Comparison of ENCODE assay signal across 22 cellular contexts in the genomic region with DNA sequence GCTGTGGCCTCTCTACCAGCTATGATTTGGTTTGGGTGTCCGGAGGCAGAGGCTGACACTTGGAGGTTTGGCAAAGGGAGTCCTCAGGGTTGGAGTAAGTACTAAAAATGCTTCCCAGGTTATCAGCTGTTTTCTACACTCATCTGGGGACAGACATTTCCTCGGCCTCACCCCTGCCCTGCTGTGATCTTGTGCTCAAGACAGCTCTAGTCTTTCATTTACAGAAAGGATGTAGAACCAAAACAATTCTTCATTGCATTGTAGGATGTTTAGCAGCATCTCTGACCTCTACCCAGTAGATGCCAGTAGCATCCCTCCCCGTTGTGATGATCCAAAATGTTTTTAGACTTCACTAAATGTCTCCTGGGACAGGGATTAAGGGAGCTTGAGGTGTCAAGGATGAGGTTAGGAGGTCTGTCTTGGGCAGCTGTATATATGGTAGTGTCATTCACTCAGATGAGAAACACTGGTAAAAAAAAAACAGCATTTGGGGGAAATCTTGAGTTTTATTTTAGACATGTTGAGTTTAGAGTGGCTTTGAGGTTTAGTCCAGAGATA. TPM values are rescaled to one million over a fixed set of nuclear protein-coding genes. Genes with fewer than 3 reads are reported as not detected.
DNase-seq lines count a peak whose midpoint lies in the region; ATAC-seq and TF ChIP-seq lines count a peak whose summit lies in the region.
"Had no signal": no experiment of that assay in that cellular context is flagged by ENCODE, and none has a peak within 500 bp of the region (broad histone marks: within the 10 kb centered on the region; RNA-seq: fewer than 3 reads in every experiment).

No MANE protein-coding gene starts in this region.

- peak overlapping the region; percentile 56 for H3K4me3 Mint-ChIP-seq in T-helper 1 cell treated with Interleukin-12 subunit alpha and Interleukin-12 subunit beta and Interleukin-4 antibody, amounts not matched to agents 30 μg/mL and 1 μg/mL, for 36 hours
- H3K4me3 Mint-ChIP-seq in CD4-positive, CD25-positive, alpha-beta regulatory T cell: peak overlapping the region; percentile 28 to 66 (median 40)
- peak overlapping the region; percentile 4 for H3K4me3 Mint-ChIP-seq in activated CD8-positive, alpha-beta T cell treated with anti-CD3 and anti-CD28 coated beads for 36 hours
- peak overlapping the region; percentile 13 to 81 (median 62) for H3K4me3 Mint-ChIP-seq in naive thymus-derived CD4-positive, alpha-beta T cell

- peaks cover 91% of the 10 kb centered on the region for H3K36me3 ChIP-seq in CD4-positive, CD25-positive, alpha-beta regulatory T cell (ENCODE audit: control insufficient read depth, insufficient read depth, low read length)
- peaks cover 26 to 58% (median 28%) of the 10 kb centered on the region in 3 experiments for H3K36me3 ChIP-seq in naive thymus-derived CD4-positive, alpha-beta T cell (ENCODE audit: control insufficient read depth in 2 of 3, insufficient read depth in 3 of 3, low read length in 3 of 3)
- H3K36me3 ChIP-seq: HAP-1, lower lobe of right lung had no signal

- no peaks in the 10 kb centered on the region for H3K9me3 ChIP-seq in CD4-positive, CD25-positive, alpha-beta regulatory T cell (ENCODE audit: control insufficient read depth in 2 of 2, low read length in 2 of 2)
- no peaks in the 10 kb centered on the region for H3K9me3 ChIP-seq in naive thymus-derived CD4-positive, alpha-beta T cell (ENCODE audit: control insufficient read depth in 2 of 3, low read length in 3 of 3)
- H3K9me3 ChIP-seq: HAP-1, lower lobe of right lung had no signal

- TF ChIP-seq CTCF in activated CD8-positive, alpha-beta T cell treated with anti-CD3 and anti-CD28 coated beads for 36 hours (IDR thresholded peaks at IDR 0.05): no peak

- intact Hi-C loops in activated CD8-positive, alpha-beta T cell treated with anti-CD3 and anti-CD28 coated beads for 36 hours (cut with micrococcal nuclease): no loop called here
- intact Hi-C loops in naive thymus-derived CD4-positive, alpha-beta T cell (cut with micrococcal nuclease): loop anchor here in 1 of 2 donors (1.0 to 2.0 kb wide), 3 partner anchors 8 to 50 kb away; no protein-coding TSS in a partner anchor

- POLR2A ChIA-PET in activated CD8-positive, alpha-beta T cell treated with anti-CD3 and anti-CD28 coated beads for 36 hours (lab: Charles Lee): interaction anchor here (0.6 to 6.4 kb wide), 14 partner anchors 8 to 209 kb away, joined by 3 to 101 read pairs (median 4); partner anchors contain the start of gene CD28
- POLR2A ChIA-PET in naive thymus-derived CD4-positive, alpha-beta T cell (lab: Charles Lee): interaction anchor here (0.7 to 6.7 kb wide), 13 partner anchors 9 to 199 kb away, joined by 3 to 108 read pairs (median 5); partner anchors contain the start of gene CD28

- peaks cover 75% of the 10 kb centered on the region for H3K4me1 ChIP-seq in CD4-positive, CD25-positive, alpha-beta regulatory T cell (ENCODE audit: control insufficient read depth, insufficient read depth, low read length, poor library complexity, severe bottlenecking)
- peaks cover 62 to 89% of the 10 kb centered on the region in 2 donors for H3K4me1 ChIP-seq in naive thymus-derived CD4-positive, alpha-beta T cell (ENCODE audit: control insufficient read depth in 2 of 2, insufficient read depth in 2 of 2, low read length in 2 of 2)
- H3K4me1 ChIP-seq: HAP-1, lower lobe of right lung, parathyroid adenoma had no signal

- peak overlapping the region; percentile 69 for H3K27ac ChIP-seq in CD4-positive, CD25-positive, alpha-beta regulatory T cell (ENCODE audit: insufficient read depth, low read length, poor library complexity, severe bottlenecking)
- peak overlapping the region; percentile 43 for H3K27ac ChIP-seq in naive thymus-derived CD4-positive, alpha-beta T cell (ENCODE audit: low read depth, low read length)
- H3K27ac ChIP-seq: hepatocyte, lower lobe of right lung, parathyroid adenoma, VCaP had no signal

- no peaks in the 10 kb centered on the region for H3K27me3 ChIP-seq in CD4-positive, CD25-positive, alpha-beta regulatory T cell (ENCODE audit: control insufficient read depth, insufficient read depth, low read length)
- no peaks in the 10 kb centered on the region for H3K27me3 ChIP-seq in naive thymus-derived CD4-positive, alpha-beta T cell (ENCODE audit: control insufficient read depth in 2 of 2, insufficient read depth in 2 of 2, low read length in 2 of 2)
- H3K27me3 ChIP-seq: hepatocyte had no signal

- H3K27me3 Mint-ChIP-seq in T-helper 1 cell treated with Interleukin-12 subunit alpha and Interleukin-12 subunit beta and Interleukin-4 antibody, amounts not matched to agents 30 μg/mL and 1 μg/mL, for 36 hours (ENCODE audit: low read depth): no peaks in the 10 kb centered on the region
- H3K27me3 Mint-ChIP-seq in CD4-positive, CD25-positive, alpha-beta regulatory T cell: no peaks in the 10 kb centered on the region
- H3K27me3 Mint-ChIP-seq in activated CD8-positive, alpha-beta T cell treated with anti-CD3 and anti-CD28 coated beads for 36 hours: no peaks in the 10 kb centered on the region
- no peaks in the 10 kb centered on the region for H3K27me3 Mint-ChIP-seq in naive thymus-derived CD4-positive, alpha-beta T cell

- CTCF ChIA-PET in activated CD8-positive, alpha-beta T cell treated with anti-CD3 and anti-CD28 coated beads for 36 hours (lab: Charles Lee): interaction anchor here (0.6 to 3.3 kb wide), 14 partner anchors 8 to 468 kb away, joined by 3 to 25 read pairs (median 4); partner anchors contain the start of gene CD28
- CTCF ChIA-PET in naive thymus-derived CD4-positive, alpha-beta T cell (lab: Charles Lee): interaction anchor here (0.6 to 3.7 kb wide), 13 partner anchors 8 to 507 kb away, joined by 3 to 21 read pairs (median 5); partner anchors contain the start of gene CD28

- DNase-seq in T-helper 1 cell: no peak
- DNase-seq in CD4-positive, CD25-positive, alpha-beta regulatory T cell: no peak
- DNase-seq in activated CD8-positive, alpha-beta T cell treated with anti-CD3 and anti-CD28 coated beads for 36 hours: no peak
- DNase-seq in naive thymus-derived CD4-positive, alpha-beta T cell: no peak
- DNase-seq in hippocampal formation (lab: John Stamatoyannopoulos, UW): no peak
- DNase-seq in hypothalamus (lab: John Stamatoyannopoulos, UW): no peak
- DNase-seq: cortex of kidney, GDM1, Kasumi-1, lower lobe of right lung, NCI-H510A, trophoblast cell had no signal

- peaks cover 82% of the 10 kb centered on the region for H3K4me1 Mint-ChIP-seq in T-helper 1 cell treated with Interleukin-12 subunit alpha and Interleukin-12 subunit beta and Interleukin-4 antibody, amounts not matched to agents 30 μg/mL and 1 μg/mL, for 36 hours (ENCODE audit: low read depth)
- peaks cover 45 to 96% (median 84%) of the 10 kb centered on the region in 4 donors for H3K4me1 Mint-ChIP-seq in CD4-positive, CD25-positive, alpha-beta regulatory T cell
- peaks cover 96% of the 10 kb centered on the region for H3K4me1 Mint-ChIP-seq in activated CD8-positive, alpha-beta T cell treated with anti-CD3 and anti-CD28 coated beads for 36 hours (ENCODE audit: low read depth)
- peaks cover 51 to 99% (median 95%) of the 10 kb centered on the region in 7 donors for H3K4me1 Mint-ChIP-seq in naive thymus-derived CD4-positive, alpha-beta T cell

- H3K36me3 Mint-ChIP-seq in T-helper 1 cell treated with Interleukin-12 subunit alpha and Interleukin-12 subunit beta and Interleukin-4 antibody, amounts not matched to agents 30 μg/mL and 1 μg/mL, for 36 hours (ENCODE audit: low read depth): peaks cover 83% of the 10 kb centered on the region
- peaks cover 78% of the 10 kb centered on the region for H3K36me3 Mint-ChIP-seq in CD4-positive, CD25-positive, alpha-beta regulatory T cell
- H3K36me3 Mint-ChIP-seq in activated CD8-positive, alpha-beta T cell treated with anti-CD3 and anti-CD28 coated beads for 36 hours (ENCODE audit: low read depth): peaks cover 88% of the 10 kb centered on the region
- H3K36me3 Mint-ChIP-seq in naive thymus-derived CD4-positive, alpha-beta T cell: peaks cover 37 to 88% (median 82%) of the 10 kb centered on the region in 5 donors
- H3K36me3 Mint-ChIP-seq: brain had no signal

- H3K9me3 Mint-ChIP-seq in T-helper 1 cell treated with Interleukin-12 subunit alpha and Interleukin-12 subunit beta and Interleukin-4 antibody, amounts not matched to agents 30 μg/mL and 1 μg/mL, for 36 hours: no peaks in the 10 kb centered on the region
- no peaks in the 10 kb centered on the region for H3K9me3 Mint-ChIP-seq in CD4-positive, CD25-positive, alpha-beta regulatory T cell
- H3K9me3 Mint-ChIP-seq in activated CD8-positive, alpha-beta T cell treated with anti-CD3 and anti-CD28 coated beads for 36 hours: peaks cover 1% of the 10 kb centered on the region
- H3K9me3 Mint-ChIP-seq in naive thymus-derived CD4-positive, alpha-beta T cell: peaks cover 0 to 2% (median 0%) of the 10 kb centered on the region in 11 donors
- H3K9me3 Mint-ChIP-seq: brain had no signal

- peak; percentile 32 to 43 for ATAC-seq in CD4-positive, CD25-positive, alpha-beta regulatory T cell (ENCODE audit: low read depth in 2 of 2)
- no peak for ATAC-seq in activated CD8-positive, alpha-beta T cell treated with anti-CD3 and anti-CD28 coated beads for 36 hours
- peak; percentile 44 for ATAC-seq in naive thymus-derived CD4-positive, alpha-beta T cell
- no peak for ATAC-seq in GM18868 (IDR thresholded peaks at IDR 0.05; ENCODE audit: unreplicated experiment)
- ATAC-seq: lower lobe of right lung, sciatic nerve had no signal

- H3K4me3 ChIP-seq in CD4-positive, CD25-positive, alpha-beta regulatory T cell (ENCODE audit: low read depth, low read length): peak overlapping the region; percentile 66
- no peak overlapping the region for H3K4me3 ChIP-seq in naive thymus-derived CD4-positive, alpha-beta T cell (ENCODE audit: low read length)
- H3K4me3 ChIP-seq: HAP-1, hepatocyte, lower lobe of right lung had no signal

- H3K27ac Mint-ChIP-seq in T-helper 1 cell treated with Interleukin-12 subunit alpha and Interleukin-12 subunit beta and Interleukin-4 antibody, amounts not matched to agents 30 μg/mL and 1 μg/mL, for 36 hours: peak overlapping the region; percentile 86
- H3K27ac Mint-ChIP-seq in CD4-positive, CD25-positive, alpha-beta regulatory T cell: peak overlapping the region; percentile 91 to 95 (median 92)
- H3K27ac Mint-ChIP-seq in activated CD8-positive, alpha-beta T cell treated with anti-CD3 and anti-CD28 coated beads for 36 hours: peak overlapping the region; percentile 99
- peak overlapping the region; percentile 85 to 97 (median 91) for H3K27ac Mint-ChIP-seq in naive thymus-derived CD4-positive, alpha-beta T cell

RNA-seq across cellular contexts. Expression of gene CD28, which starts 26.6 kb away (rescaled TPM):
- 235 TPM for total RNA-seq in CD4-positive, CD25-positive, alpha-beta regulatory T cell
- polyA plus RNA-seq in CD4-positive, CD25-positive, alpha-beta regulatory T cell: 100 to 1,000 TPM in 3 of 4 donors, 10 to 100 TPM in 1; 92.6 to 184 (median 130) TPM
- total RNA-seq in activated CD8-positive, alpha-beta T cell treated with anti-CD3 and anti-CD28 coated beads for 36 hours: 10 to 100 TPM; 94.2 to 97.3 TPM
- total RNA-seq in naive thymus-derived CD4-positive, alpha-beta T cell: 100 to 1,000 TPM in 4 of 5 experiments, 10 to 100 TPM in 1; 66.7 to 224 (median 121) TPM
- polyA plus RNA-seq in naive thymus-derived CD4-positive, alpha-beta T cell: 10 to 100 TPM; 52.2 to 67.5 TPM
- total RNA-seq: hepatocyte had no signal
- polyA plus RNA-seq: BJ, endothelial cell of umbilical vein, hepatocyte had no signal

Comparison
In these comparisons a context has a peak if more than half of its experiments do, and no peak if none do; other contexts are left out.
1. H3K4me3 Mint-ChIP-seq: peak in every context shown above with its lines; median percentile 62 in naive thymus-derived CD4-positive, alpha-beta T cell; 56 in T-helper 1 cell treated with Interleukin-12 subunit alpha and Interleukin-12 subunit beta and Interleukin-4 antibody, amounts not matched to agents 30 μg/mL and 1 μg/mL, for 36 hours; 40 in CD4-positive, CD25-positive, alpha-beta regulatory T cell; 4 in activated CD8-positive, alpha-beta T cell treated with anti-CD3 and anti-CD28 coated beads for 36 hours.
2. ATAC-seq: peak in CD4-positive, CD25-positive, alpha-beta regulatory T cell (2 of 2) and naive thymus-derived CD4-positive, alpha-beta T cell (single experiment); none in activated CD8-positive, alpha-beta T cell treated with anti-CD3 and anti-CD28 coated beads for 36 hours (single experiment) and GM18868 (single experiment).
3. Peak in every context shown above with its lines, with median percentiles within 50 percentile points of each other: H3K27ac Mint-ChIP-seq.